In the genomic region with DNA sequence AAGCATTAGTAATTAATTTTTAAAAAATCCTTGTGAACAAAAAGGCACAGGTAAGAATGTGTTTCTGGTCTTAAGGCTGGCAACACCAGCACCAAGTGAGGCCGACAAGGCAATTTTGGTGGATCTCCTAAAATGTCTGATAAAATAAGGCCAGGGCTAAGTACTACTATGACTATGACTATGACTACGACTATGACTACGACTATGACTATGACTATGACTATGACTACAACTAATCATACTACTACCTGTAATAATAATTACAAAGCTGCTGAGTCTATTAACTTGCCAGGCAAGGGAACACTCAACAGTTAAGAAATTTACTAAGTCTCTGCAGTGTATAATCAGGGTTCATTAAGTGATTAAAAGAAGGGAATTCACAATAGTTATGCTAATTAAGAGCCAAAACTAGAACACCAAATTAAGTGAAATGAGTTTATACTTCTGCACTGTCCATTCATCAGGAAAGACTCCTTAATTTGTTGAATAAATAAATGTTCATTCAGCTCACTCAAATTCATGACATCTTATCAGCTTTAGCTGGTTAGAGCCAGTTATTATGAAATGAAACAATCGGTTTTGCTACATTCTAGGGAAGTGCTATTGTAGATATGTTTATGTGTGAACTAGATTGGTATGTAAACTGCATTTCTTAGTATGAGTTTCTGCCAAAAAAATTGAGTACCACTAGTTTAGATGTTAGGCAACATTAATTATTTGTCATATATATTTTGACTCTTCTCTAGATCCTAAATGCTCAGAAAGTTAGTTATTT, we compare ENCODE assay signal across 2 cellular contexts.
TF ChIP-seq lines count a peak whose summit lies in the region.

No MANE protein-coding gene starts in this region.

TF ChIP-seq in IMR-90, 13 proteins besides CTCF, POLR2A, EP300 and RAD21:
- TF ChIP-seq CEBPB (IDR thresholded peaks at IDR 0.05; ENCODE audit: low read depth, low read length) (peak; percentile 45), RCOR1 (IDR thresholded peaks at IDR 0.05; ENCODE audit: insufficient replicate concordance, low read length) (no peak), FOS (IDR thresholded peaks at IDR 0.05; ENCODE audit: low read depth, low read length) (peak; percentile 63; the same call in 1 of the 2 replicates), BHLHE40 (IDR thresholded peaks at IDR 0.05; ENCODE audit: low read depth, low read length) (no peak)
TF ChIP-seq in IMR-90: peak in this region for 2.

TF ChIP-seq in GM12878, 131 proteins besides CTCF, POLR2A, EP300 and RAD21:
- TF ChIP-seq JUNB (IDR thresholded peaks at IDR 0.05) (peak; percentile 33; the same call in 1 of the 2 replicates), KLF5 (IDR thresholded peaks at IDR 0.05; ENCODE audit: partially characterized antibody) (no peak)
